In genomic region chr2:135694711-135695110, GRCh38 we compare ENCODE assay signal across 18 cellular contexts. TPM values are rescaled to one million over a fixed set of nuclear protein-coding genes. Genes with fewer than 3 reads are reported as not detected.
DNase-seq lines count a peak whose midpoint lies in the region; ATAC-seq, FAIRE-seq and TF ChIP-seq lines count a peak whose summit lies in the region.
"Had no signal": no experiment of that assay in that cellular context is flagged by ENCODE, and none has a peak within 500 bp of the region (broad histone marks: within the 10 kb centered on the region; RNA-seq: fewer than 3 reads in every experiment).

No MANE protein-coding gene starts in this region.

- DNase-seq in activated naive CD8-positive, alpha-beta T cell treated with anti-CD3 and anti-CD28 coated beads, Interleukin-2, amount 50 U/mL, for 24 hours: no peak
- DNase-seq in NCI-H2029 (lab: John Stamatoyannopoulos, UW) (peak; percentile 26), fibroblast of gingiva (ENCODE audit: low read depth) (peak; percentile 25), renal cortical epithelial cell (ENCODE audit: low read depth) (peak; percentile 46), Karpas-422 (no peak), urothelium cell line (ENCODE audit: low spot score) (no peak), body of pancreas (no peak)
- DNase-seq: activated T-cell treated with anti-CD3 and anti-CD28 coated beads, Interleukin-2, amount 50 U/mL, for 24 hours; cerebellar nuclear complex; NCI-H1092; NCI-H2171 treated with DMSO at 0.1 percent for 48 hours; SIG-M5; stimulated activated CD4-positive, alpha-beta T cell treated with anti-CD3 and anti-CD28 coated beads, Interleukin-2, amount 100 ng/mL, for 48 hours; T1000 had no signal

- no peaks in the 10 kb centered on the region for H3K79me2 ChIP-seq in Karpas-422 (ENCODE audit: low read length)

- H2AFZ ChIP-seq in Karpas-422 (ENCODE audit: low read length): no peak overlapping the region

- H3K36me3 ChIP-seq in Karpas-422 (ENCODE audit: insufficient read depth, low read length) (peaks cover 23% of the 10 kb centered on the region; the same call in 1 of the 2 replicates), body of pancreas (replicated peaks in 1 of 2; ENCODE audit: insufficient read depth in 1 of 2, low read depth in 2 of 2) (no peaks in the 10 kb centered on the region)

- TF ChIP-seq POLR2A in body of pancreas (IDR thresholded peaks at IDR 0.05): no peak

- H3K36me3 Mint-ChIP-seq in activated naive CD8-positive, alpha-beta T cell: peaks cover 20% of the 10 kb centered on the region
- H3K36me3 Mint-ChIP-seq in activated naive CD8-positive, alpha-beta T cell treated with anti-CD3 and anti-CD28 coated beads, Interleukin-2, amount 50 U/mL, for 24 hours (ENCODE audit: low read depth): peaks cover 24% of the 10 kb centered on the region

- H3K9me3 ChIP-seq in Karpas-422 (ENCODE audit: low read length) (no peaks in the 10 kb centered on the region), body of pancreas (no peaks in the 10 kb centered on the region)

- no peaks in the 10 kb centered on the region for H3K9me3 Mint-ChIP-seq in activated naive CD8-positive, alpha-beta T cell (ENCODE audit: low read depth)
- no peaks in the 10 kb centered on the region for H3K9me3 Mint-ChIP-seq in activated naive CD8-positive, alpha-beta T cell treated with anti-CD3 and anti-CD28 coated beads, Interleukin-2, amount 50 U/mL, for 24 hours
- H3K9me3 Mint-ChIP-seq: activated T-cell treated with anti-CD3 and anti-CD28 coated beads, Interleukin-2, amount 50 U/mL, for 24 hours; IgD-negative memory B cell; memory B cell had no signal

- TF ChIP-seq CTCF in body of pancreas (IDR thresholded peaks at IDR 0.05): no peak

- intact Hi-C loops in body of pancreas (cut with DNase I): no loop called here

- H3K9me2 ChIP-seq in Karpas-422 (replicated peaks; ENCODE audit: insufficient read depth, low read length): no peaks in the 10 kb centered on the region

- H3K27ac Mint-ChIP-seq in activated naive CD8-positive, alpha-beta T cell: peak overlapping the region; percentile 56
- H3K27ac Mint-ChIP-seq in activated naive CD8-positive, alpha-beta T cell treated with anti-CD3 and anti-CD28 coated beads, Interleukin-2, amount 50 U/mL, for 24 hours: no peak overlapping the region
- H3K27ac Mint-ChIP-seq: activated T-cell treated with anti-CD3 and anti-CD28 coated beads, Interleukin-2, amount 50 U/mL, for 24 hours had no signal

- no peaks in the 10 kb centered on the region for H4K20me1 ChIP-seq in Karpas-422 (ENCODE audit: insufficient read depth, low read depth, low read length)

- WGBS in body of pancreas, 2 donors: 88 to 94% methylated on average over 2 of the region's 2 CpGs

- H3K4me1 ChIP-seq in Karpas-422 (ENCODE audit: low read length) (no peaks in the 10 kb centered on the region), body of pancreas (no peaks in the 10 kb centered on the region)

- H3K9ac ChIP-seq in Karpas-422 (ENCODE audit: low read length): no peak overlapping the region

- no peak overlapping the region for H3K4me2 ChIP-seq in Karpas-422 (ENCODE audit: low read depth, low read length, poor library complexity, severe bottlenecking)

- ATAC-seq in activated naive CD8-positive, alpha-beta T cell treated with anti-CD3 and anti-CD28 coated beads, Interleukin-2, amount 50 U/mL, for 24 hours: no peak
- no peak for ATAC-seq in body of pancreas

- H3K4me3 Mint-ChIP-seq in activated naive CD8-positive, alpha-beta T cell: no peak overlapping the region
- H3K4me3 Mint-ChIP-seq in activated naive CD8-positive, alpha-beta T cell treated with anti-CD3 and anti-CD28 coated beads, Interleukin-2, amount 50 U/mL, for 24 hours: no peak overlapping the region
- H3K4me3 Mint-ChIP-seq: activated T-cell treated with anti-CD3 and anti-CD28 coated beads, Interleukin-2, amount 50 U/mL, for 24 hours; IgD-negative memory B cell; memory B cell had no signal

- peaks cover 34% of the 10 kb centered on the region for H3K4me1 Mint-ChIP-seq in activated naive CD8-positive, alpha-beta T cell (ENCODE audit: low read depth)
- H3K4me1 Mint-ChIP-seq in activated naive CD8-positive, alpha-beta T cell treated with anti-CD3 and anti-CD28 coated beads, Interleukin-2, amount 50 U/mL, for 24 hours: peaks cover 13% of the 10 kb centered on the region
- H3K4me1 Mint-ChIP-seq: memory B cell had no signal

- H3K27me3 ChIP-seq in Karpas-422 (ENCODE audit: low read length) (no peaks in the 10 kb centered on the region), body of pancreas (no peaks in the 10 kb centered on the region)

- H3K27me3 Mint-ChIP-seq in activated naive CD8-positive, alpha-beta T cell: no peaks in the 10 kb centered on the region
- H3K27me3 Mint-ChIP-seq in activated naive CD8-positive, alpha-beta T cell treated with anti-CD3 and anti-CD28 coated beads, Interleukin-2, amount 50 U/mL, for 24 hours: no peaks in the 10 kb centered on the region
- H3K27me3 Mint-ChIP-seq: activated T-cell treated with anti-CD3 and anti-CD28 coated beads, Interleukin-2, amount 50 U/mL, for 24 hours; IgD-negative memory B cell; memory B cell had no signal

- H3K27ac ChIP-seq in Karpas-422 (ENCODE audit: low read length) (no peak overlapping the region), body of pancreas (no peak overlapping the region)

- H3K4me3 ChIP-seq in Karpas-422 (ENCODE audit: low read length) (no peak overlapping the region), body of pancreas (no peak overlapping the region)

- FAIRE-seq in urothelium cell line (lab: Jason Lieb, UNC): no peak
- FAIRE-seq: endometrium had no signal

RNA-seq across cellular contexts. Expression of gene UBXN4, which starts 46.9 kb away (rescaled TPM):
- 63.0 and 133 TPM in 2 replicates for total RNA-seq in renal cortical epithelial cell
- 49.9 and 65.9 TPM in 2 replicates for total RNA-seq in Karpas-422 (2014; rRNA removed; shearing (Covaris generic); ENCODE audit: low replicate concordance)
- 10 to 100 TPM; 55.7 to 70.3 TPM for total RNA-seq in body of pancreas

Comparison
In these comparisons a context has a peak if more than half of its experiments do, and no peak if none do; other contexts are left out.
1. DNase-seq: peak in NCI-H2029 (single experiment), fibroblast of gingiva (single experiment) and renal cortical epithelial cell (single experiment); none in activated naive CD8-positive, alpha-beta T cell treated with anti-CD3 and anti-CD28 coated beads, Interleukin-2, amount 50 U/mL, for 24 hours (single experiment), Karpas-422 (single experiment), urothelium cell line (single experiment) and body of pancreas (0 of 4).